Comparison of ENCODE assay signal across 14 cellular contexts in genomic region chr5:56649569-56649968, GRCh38.
DNase-seq lines count a peak whose midpoint lies in the region; ATAC-seq and TF ChIP-seq lines count a peak whose summit lies in the region.
"Had no signal": no experiment of that assay in that cellular context is flagged by ENCODE, and none has a peak within 500 bp of the region (broad histone marks: within the 10 kb centered on the region; RNA-seq: fewer than 3 reads in every experiment).

No MANE protein-coding gene starts in this region.

- no peaks in the 10 kb centered on the region for H3K27me3 Mint-ChIP-seq in activated CD8-positive, alpha-beta T cell treated with anti-CD3 and anti-CD28 coated beads for 36 hours

- DNase-seq in Right ventricle myocardium superior (peak; percentile 48), cardiac septum (ENCODE audit: low spot score) (no peak), amniotic epithelial cell (ENCODE audit: low read depth) (peak; percentile 30), left ventricle myocardium superior (peak; percentile 45), aorta (no peak), middle frontal gyrus (ENCODE audit: extremely low spot score, low spot score) (no peak)
- DNase-seq in activated CD8-positive, alpha-beta T cell treated with anti-CD3 and anti-CD28 coated beads for 36 hours = no peak
- DNase-seq: activated naive CD4-positive, alpha-beta T cell treated with anti-CD3 and anti-CD28 coated beads, Interleukin-2, amount 50 U/mL, for 16 hours; mammary epithelial cell; NCI-H2081 treated with DMSO at 0.1 percent for 48 hours had no signal

- POLR2A ChIA-PET in activated CD8-positive, alpha-beta T cell treated with anti-CD3 and anti-CD28 coated beads for 36 hours (lab: Charles Lee) = interaction anchor here (1.3 kb wide), 1 partner anchor 15 kb away, joined by 3 read pairs; no protein-coding TSS in a partner anchor

- TF ChIP-seq CTCF in activated CD8-positive, alpha-beta T cell treated with anti-CD3 and anti-CD28 coated beads for 36 hours (IDR thresholded peaks at IDR 0.05) = no peak

- H3K9me3 ChIP-seq in aorta (ENCODE audit: control insufficient read depth, low read length) = no peaks in the 10 kb centered on the region
- H3K9me3 ChIP-seq: A549 had no signal

- H3K4me3 Mint-ChIP-seq in activated CD8-positive, alpha-beta T cell treated with anti-CD3 and anti-CD28 coated beads for 36 hours = no peak overlapping the region

- intact Hi-C loops in Right ventricle myocardium superior (cut with DNase I) (no loop called here), cardiac septum (cut with DNase I) (no loop called here), left ventricle myocardium superior (cut with micrococcal nuclease) (no loop called here), aorta (cut with DNase I) (no loop called here)
- intact Hi-C loops in activated CD8-positive, alpha-beta T cell treated with anti-CD3 and anti-CD28 coated beads for 36 hours (cut with micrococcal nuclease) = no loop called here

- 21 to 28% methylated on average over 4 of the region's 4 CpGs for WGBS in aorta, 2 donors

- H3K4me1 Mint-ChIP-seq in activated CD8-positive, alpha-beta T cell treated with anti-CD3 and anti-CD28 coated beads for 36 hours (ENCODE audit: low read depth) = peaks cover 2% of the 10 kb centered on the region

- no peaks in the 10 kb centered on the region for H3K27me3 ChIP-seq in aorta (ENCODE audit: control insufficient read depth in 1 of 2, insufficient read depth in 2 of 2, low read length in 1 of 2)

- no peaks in the 10 kb centered on the region for H3K9me3 Mint-ChIP-seq in activated CD8-positive, alpha-beta T cell treated with anti-CD3 and anti-CD28 coated beads for 36 hours

- ATAC-seq in Right ventricle myocardium superior (ENCODE audit: poor library complexity) = peak; percentile 46
- ATAC-seq in left ventricle myocardium superior = peak; percentile 80
- peak; percentile 29 for ATAC-seq in aorta (ENCODE audit: low FRiP score)
- ATAC-seq in GM21423 (IDR thresholded peaks at IDR 0.05; ENCODE audit: unreplicated experiment) = no peak
- no peak for ATAC-seq in activated CD8-positive, alpha-beta T cell treated with anti-CD3 and anti-CD28 coated beads for 36 hours
- ATAC-seq: A549, HCT116 had no signal

- CTCF ChIA-PET in activated CD8-positive, alpha-beta T cell treated with anti-CD3 and anti-CD28 coated beads for 36 hours (lab: Charles Lee) = no interaction called here

- H3K36me3 Mint-ChIP-seq in activated CD8-positive, alpha-beta T cell treated with anti-CD3 and anti-CD28 coated beads for 36 hours (ENCODE audit: low read depth) = no peaks in the 10 kb centered on the region

- H3K36me3 ChIP-seq in aorta (ENCODE audit: control insufficient read depth in 1 of 2, insufficient read depth in 2 of 2, low read length in 1 of 2) = no peaks in the 10 kb centered on the region

- H3K4me1 ChIP-seq in aorta (ENCODE audit: control insufficient read depth in 1 of 2, insufficient read depth in 2 of 2, low read length in 2 of 2) = no peaks in the 10 kb centered on the region
- H3K4me1 ChIP-seq: A549 had no signal

- no peak overlapping the region for H3K4me3 ChIP-seq in aorta (ENCODE audit: low read length in 2 of 2)
- H3K4me3 ChIP-seq: A549, skin epidermis had no signal

- H3K27ac Mint-ChIP-seq in activated CD8-positive, alpha-beta T cell treated with anti-CD3 and anti-CD28 coated beads for 36 hours = no peak overlapping the region

- no peak overlapping the region for H3K27ac ChIP-seq in aorta (ENCODE audit: low read depth in 1 of 2, low read length in 2 of 2)
- H3K27ac ChIP-seq: A549, skin epidermis had no signal

Comparison
In these comparisons a context has a peak if more than half of its experiments do, and no peak if none do; other contexts are left out.
1. DNase-seq: peak in Right ventricle myocardium superior (single experiment), amniotic epithelial cell (single experiment) and left ventricle myocardium superior (single experiment); none in cardiac septum (single experiment), aorta (0 of 2), middle frontal gyrus (single experiment) and activated CD8-positive, alpha-beta T cell treated with anti-CD3 and anti-CD28 coated beads for 36 hours (single experiment).
2. ATAC-seq: peak in Right ventricle myocardium superior (single experiment), left ventricle myocardium superior (single experiment) and aorta (single experiment); none in GM21423 (single experiment) and activated CD8-positive, alpha-beta T cell treated with anti-CD3 and anti-CD28 coated beads for 36 hours (single experiment).